ENCODE assay signal across 9 cellular contexts in genomic region chr4:127604949-127605709, GRCh38. TPM values are rescaled to one million over a fixed set of nuclear protein-coding genes. Genes with fewer than 3 reads are reported as not detected.
DNase-seq lines count a peak whose midpoint lies in the region; ATAC-seq, FAIRE-seq and TF ChIP-seq lines count a peak whose summit lies in the region.
"Had no signal": no experiment of that assay in that cellular context is flagged by ENCODE, and none has a peak within 500 bp of the region (broad histone marks: within the 10 kb centered on the region; RNA-seq: fewer than 3 reads in every experiment).

No MANE protein-coding gene starts in this region.

- H2AFZ ChIP-seq in PC-3 (ENCODE audit: low read length) = peak overlapping the region; percentile 34; the same call in 1 of the 2 replicates
- H2AFZ ChIP-seq in trophoblast cell (ENCODE audit: insufficient read depth, low read length, poor library complexity) = no peak overlapping the region

- no peaks in the 10 kb centered on the region for H3K36me3 Mint-ChIP-seq in activated naive CD4-positive, alpha-beta T cell treated with anti-CD3 and anti-CD28 coated beads for 36 hours (ENCODE audit: low read depth)

- no peak overlapping the region for H3K14ac ChIP-seq in trophoblast cell (ENCODE audit: low read length)

- H3K27me3 ChIP-seq in HAP-1 (ENCODE audit: low read depth) = no peaks in the 10 kb centered on the region
- no peaks in the 10 kb centered on the region for H3K27me3 ChIP-seq in PC-3 (ENCODE audit: low read length)
- peaks cover 0 to 5% (median 0%) of the 10 kb centered on the region in 4 donors for H3K27me3 ChIP-seq in esophagus muscularis mucosa
- no peaks in the 10 kb centered on the region for H3K27me3 ChIP-seq in trophoblast cell (ENCODE audit: insufficient read depth, low read length)

- no TSS peak for BruUV-seq in PC-3 (replicated peaks; lab: Mats Ljungman, UMichigan)

- H3K18ac ChIP-seq in trophoblast cell (ENCODE audit: low read length) = no peak overlapping the region

- POLR2A ChIA-PET in PC-3 (lab: Charles Lee; ENCODE audit: unreplicated experiment) = no interaction called here

- no peak overlapping the region for H3K27ac Mint-ChIP-seq in activated naive CD4-positive, alpha-beta T cell treated with anti-CD3 and anti-CD28 coated beads for 36 hours
- H3K27ac Mint-ChIP-seq: stimulated activated naive CD8-positive, alpha-beta T cell treated with anti-CD3 and anti-CD28 coated beads, Interleukin-15, Interleukin-2, amounts not matched to agents 100 ng/mL and 50 ng/mL, for 24 hours had no signal

- H2BK12ac ChIP-seq in trophoblast cell (ENCODE audit: low read length) = no peak overlapping the region

- H3K9me3 ChIP-seq in HAP-1 (no peaks in the 10 kb centered on the region), PC-3 (ENCODE audit: low read length) (no peaks in the 10 kb centered on the region), esophagus muscularis mucosa (no peaks in the 10 kb centered on the region), trophoblast cell (ENCODE audit: insufficient read depth, low read depth, low read length) (no peaks in the 10 kb centered on the region)

- H3K9ac ChIP-seq in PC-3 (ENCODE audit: low read length) (no peak overlapping the region), trophoblast cell (ENCODE audit: low read length) (no peak overlapping the region)

- TF ChIP-seq CTCF in PC-3 (conservative IDR thresholded peaks at IDR 0.05; ENCODE audit: low read depth, low read length) (peak; percentile 60), esophagus muscularis mucosa (IDR thresholded peaks at IDR 0.05) (peak; percentile 44 to 62 (median 61))

- H3K4ac ChIP-seq in trophoblast cell (ENCODE audit: low read depth, low read length) = no peak overlapping the region

- in situ Hi-C loops in HAP-1 (cut with MboI; ENCODE audit: low sequenced_read_pairs) = no loop called here

- no peak overlapping the region for H4K8ac ChIP-seq in trophoblast cell (ENCODE audit: low read depth, low read length)

- H3K9me2 ChIP-seq in PC-3 (replicated peaks; ENCODE audit: low read length) = no peaks in the 10 kb centered on the region

- H3K4me1 ChIP-seq in HAP-1 = peaks cover 23% of the 10 kb centered on the region
- no peaks in the 10 kb centered on the region for H3K4me1 ChIP-seq in PC-3 (ENCODE audit: insufficient read depth, low read length)
- H3K4me1 ChIP-seq in esophagus muscularis mucosa = no peaks in the 10 kb centered on the region
- peaks cover 0 to 2% of the 10 kb centered on the region in 2 experiments for H3K4me1 ChIP-seq in trophoblast cell (ENCODE audit: control insufficient read depth in 1 of 2, insufficient read depth in 2 of 2, low read length in 2 of 2)

- CTCF ChIA-PET in PC-3 (lab: Charles Lee) = interaction anchor here (0.5 to 0.8 kb wide), 2 partner anchors 28 to 127 kb away, joined by 3 read pairs; no protein-coding TSS in a partner anchor
- CTCF ChIA-PET in activated naive CD4-positive, alpha-beta T cell treated with anti-CD3 and anti-CD28 coated beads for 36 hours (lab: Charles Lee) = interaction anchor here (1.7 kb wide), 1 partner anchor 128 kb away, joined by 6 read pairs; no protein-coding TSS in a partner anchor

- no peaks in the 10 kb centered on the region for H4K20me1 ChIP-seq in PC-3 (ENCODE audit: low read length)

- H3K4me3 Mint-ChIP-seq in activated naive CD4-positive, alpha-beta T cell treated with anti-CD3 and anti-CD28 coated beads for 36 hours = no peak overlapping the region
- H3K4me3 Mint-ChIP-seq: stimulated activated naive CD8-positive, alpha-beta T cell treated with anti-CD3 and anti-CD28 coated beads, Interleukin-15, Interleukin-2, amounts not matched to agents 100 ng/mL and 50 ng/mL, for 24 hours had no signal

- H2BK120ac ChIP-seq in trophoblast cell (ENCODE audit: insufficient read depth, low read length, poor library complexity) = no peak overlapping the region

- no peak overlapping the region for H4K12ac ChIP-seq in trophoblast cell (ENCODE audit: low read depth, low read length)

- H3K4me2 ChIP-seq in PC-3 (ENCODE audit: low read length) (peak overlapping the region; percentile 30), trophoblast cell (ENCODE audit: low read length) (peak overlapping the region; percentile 21)

- intact Hi-C loops in PC-3 (cut with micrococcal nuclease) = loop anchor here (1.0 kb wide), 1 partner anchor 127 kb away; no protein-coding TSS in a partner anchor
- intact Hi-C loops in esophagus muscularis mucosa (cut with DNase I) = loop anchor here (2.0 kb wide), 1 partner anchor 128 kb away; no protein-coding TSS in a partner anchor
- intact Hi-C loops in activated naive CD4-positive, alpha-beta T cell treated with anti-CD3 and anti-CD28 coated beads for 36 hours (cut with micrococcal nuclease) = loop anchor here (1.0 to 10.0 kb wide), 5 partner anchors 127 to 616 kb away; partner anchors contain the start of genes ABHD18 and MFSD8

- H2AK5ac ChIP-seq in trophoblast cell (ENCODE audit: low read length) = no peak overlapping the region

- DNase-seq in HAP-1 (ENCODE audit: low spot score in 2 of 2) (peak; percentile 52 to 64), PC-3 (peak; percentile 51), esophagus muscularis mucosa (ENCODE audit: extremely low spot score) (no peak), trophoblast cell (peak; percentile 1 to 75), T-helper 9 cell (no peak)
- no peak for DNase-seq in activated naive CD4-positive, alpha-beta T cell treated with anti-CD3 and anti-CD28 coated beads for 36 hours

- H3K4me3 ChIP-seq in HAP-1 = no peak overlapping the region
- no peak overlapping the region for H3K4me3 ChIP-seq in PC-3 (ENCODE audit: low read length)
- no peak overlapping the region for H3K4me3 ChIP-seq in esophagus muscularis mucosa
- H3K4me3 ChIP-seq in trophoblast cell (ENCODE audit: low read depth, low read length) = no peak overlapping the region

- peaks cover 21% of the 10 kb centered on the region for H3K27me3 Mint-ChIP-seq in activated naive CD4-positive, alpha-beta T cell treated with anti-CD3 and anti-CD28 coated beads for 36 hours (ENCODE audit: low read depth)

- H3K9me3 Mint-ChIP-seq in activated naive CD4-positive, alpha-beta T cell treated with anti-CD3 and anti-CD28 coated beads for 36 hours = no peaks in the 10 kb centered on the region
- H3K9me3 Mint-ChIP-seq: stimulated activated naive CD8-positive, alpha-beta T cell treated with anti-CD3 and anti-CD28 coated beads, Interleukin-15, Interleukin-2, amounts not matched to agents 100 ng/mL and 50 ng/mL, for 24 hours had no signal

- H3K23ac ChIP-seq in trophoblast cell (ENCODE audit: low read length) = no peak overlapping the region

- no peak overlapping the region for H4K91ac ChIP-seq in trophoblast cell (ENCODE audit: low read depth, low read length)

- peak; percentile 98 for FAIRE-seq in A204.1 (lab: Jason Lieb, UNC)

- WGBS in esophagus muscularis mucosa = 20% methylated on average over 6 of the region's 6 CpGs
- WGBS in trophoblast cell (ENCODE audit: extremely low coverage, insufficient coverage, insufficient read length) = no CpG with 5 or more reads among the region's 6 CpGs

- no peaks in the 10 kb centered on the region for H3K36me3 ChIP-seq in HAP-1 (replicated peaks)
- H3K36me3 ChIP-seq in PC-3 (ENCODE audit: low read depth, low read length) = no peaks in the 10 kb centered on the region
- H3K36me3 ChIP-seq in esophagus muscularis mucosa = no peaks in the 10 kb centered on the region
- H3K36me3 ChIP-seq in trophoblast cell (ENCODE audit: control insufficient read depth in 1 of 2, insufficient read depth in 2 of 2, low read length in 2 of 2) = no peaks in the 10 kb centered on the region

- 0 out of 2 replicates have a peak, but pooled peaks have one; percentile 31 for ATAC-seq in PC-3
- no peak for ATAC-seq in HG02642 (IDR thresholded peaks at IDR 0.05; ENCODE audit: poor library complexity, unreplicated experiment)

- TF ChIP-seq EP300 in esophagus muscularis mucosa (IDR thresholded peaks at IDR 0.05) = no peak

- H2BK5ac ChIP-seq in trophoblast cell (ENCODE audit: low read depth, low read length, poor library complexity) = no peak overlapping the region

- no peaks in the 10 kb centered on the region for H3K79me1 ChIP-seq in trophoblast cell (ENCODE audit: low read length)

- H3K27ac ChIP-seq in PC-3 (ENCODE audit: low read length) (no peak overlapping the region), esophagus muscularis mucosa (replicated peaks in 1 of 4) (no peak overlapping the region), trophoblast cell (ENCODE audit: low read depth, low read length) (no peak overlapping the region)

- no peaks in the 10 kb centered on the region for H3K79me2 ChIP-seq in PC-3 (ENCODE audit: low read length)
- no peaks in the 10 kb centered on the region for H3K79me2 ChIP-seq in trophoblast cell (ENCODE audit: control insufficient read depth, insufficient read depth, low read length, poor library complexity)

- TF ChIP-seq POLR2A in esophagus muscularis mucosa (IDR thresholded peaks at IDR 0.05; ENCODE audit: low read depth) = no peak

- H3K4me1 Mint-ChIP-seq in activated naive CD4-positive, alpha-beta T cell treated with anti-CD3 and anti-CD28 coated beads for 36 hours (ENCODE audit: low read depth) = no peaks in the 10 kb centered on the region

- no peaks in the 10 kb centered on the region for H3F3A ChIP-seq in PC-3 (ENCODE audit: low read length, unreplicated experiment)

RNA-seq across cellular contexts. Expression of gene INTU, which starts 27.6 kb away (rescaled TPM):
- total RNA-seq in PC-3 (2014; rRNA removed) = 1.1 and 1.8 TPM in 2 replicates
- total RNA-seq in esophagus muscularis mucosa = 1 to 10 TPM; 5.9 to 8.7 (median 7.1) TPM
- 2.5 and 2.7 TPM in 2 replicates for polyA plus RNA-seq in trophoblast cell (2013)
- under 1 TPM; 0.12 to 0.52 TPM for total RNA-seq in activated naive CD4-positive, alpha-beta T cell treated with anti-CD3 and anti-CD28 coated beads for 36 hours

Comparison
In these comparisons a context has a peak if more than half of its experiments do, and no peak if none do; other contexts are left out.
1. DNase-seq: peak in HAP-1 (2 of 2), PC-3 (single experiment) and trophoblast cell (2 of 2); none in esophagus muscularis mucosa (single experiment), T-helper 9 cell (single experiment) and activated naive CD4-positive, alpha-beta T cell treated with anti-CD3 and anti-CD28 coated beads for 36 hours (single experiment).